1 cellular context compared by ENCODE assay signal in genomic region chr20:32784369-32785080, GRCh38.
TF ChIP-seq lines count a peak whose summit lies in the region.

No MANE protein-coding gene starts in this region.

TF ChIP-seq in GM23338, 12 proteins besides CTCF, POLR2A, EP300 and RAD21 (continued from another document):
- TF ChIP-seq, protein P1, sequence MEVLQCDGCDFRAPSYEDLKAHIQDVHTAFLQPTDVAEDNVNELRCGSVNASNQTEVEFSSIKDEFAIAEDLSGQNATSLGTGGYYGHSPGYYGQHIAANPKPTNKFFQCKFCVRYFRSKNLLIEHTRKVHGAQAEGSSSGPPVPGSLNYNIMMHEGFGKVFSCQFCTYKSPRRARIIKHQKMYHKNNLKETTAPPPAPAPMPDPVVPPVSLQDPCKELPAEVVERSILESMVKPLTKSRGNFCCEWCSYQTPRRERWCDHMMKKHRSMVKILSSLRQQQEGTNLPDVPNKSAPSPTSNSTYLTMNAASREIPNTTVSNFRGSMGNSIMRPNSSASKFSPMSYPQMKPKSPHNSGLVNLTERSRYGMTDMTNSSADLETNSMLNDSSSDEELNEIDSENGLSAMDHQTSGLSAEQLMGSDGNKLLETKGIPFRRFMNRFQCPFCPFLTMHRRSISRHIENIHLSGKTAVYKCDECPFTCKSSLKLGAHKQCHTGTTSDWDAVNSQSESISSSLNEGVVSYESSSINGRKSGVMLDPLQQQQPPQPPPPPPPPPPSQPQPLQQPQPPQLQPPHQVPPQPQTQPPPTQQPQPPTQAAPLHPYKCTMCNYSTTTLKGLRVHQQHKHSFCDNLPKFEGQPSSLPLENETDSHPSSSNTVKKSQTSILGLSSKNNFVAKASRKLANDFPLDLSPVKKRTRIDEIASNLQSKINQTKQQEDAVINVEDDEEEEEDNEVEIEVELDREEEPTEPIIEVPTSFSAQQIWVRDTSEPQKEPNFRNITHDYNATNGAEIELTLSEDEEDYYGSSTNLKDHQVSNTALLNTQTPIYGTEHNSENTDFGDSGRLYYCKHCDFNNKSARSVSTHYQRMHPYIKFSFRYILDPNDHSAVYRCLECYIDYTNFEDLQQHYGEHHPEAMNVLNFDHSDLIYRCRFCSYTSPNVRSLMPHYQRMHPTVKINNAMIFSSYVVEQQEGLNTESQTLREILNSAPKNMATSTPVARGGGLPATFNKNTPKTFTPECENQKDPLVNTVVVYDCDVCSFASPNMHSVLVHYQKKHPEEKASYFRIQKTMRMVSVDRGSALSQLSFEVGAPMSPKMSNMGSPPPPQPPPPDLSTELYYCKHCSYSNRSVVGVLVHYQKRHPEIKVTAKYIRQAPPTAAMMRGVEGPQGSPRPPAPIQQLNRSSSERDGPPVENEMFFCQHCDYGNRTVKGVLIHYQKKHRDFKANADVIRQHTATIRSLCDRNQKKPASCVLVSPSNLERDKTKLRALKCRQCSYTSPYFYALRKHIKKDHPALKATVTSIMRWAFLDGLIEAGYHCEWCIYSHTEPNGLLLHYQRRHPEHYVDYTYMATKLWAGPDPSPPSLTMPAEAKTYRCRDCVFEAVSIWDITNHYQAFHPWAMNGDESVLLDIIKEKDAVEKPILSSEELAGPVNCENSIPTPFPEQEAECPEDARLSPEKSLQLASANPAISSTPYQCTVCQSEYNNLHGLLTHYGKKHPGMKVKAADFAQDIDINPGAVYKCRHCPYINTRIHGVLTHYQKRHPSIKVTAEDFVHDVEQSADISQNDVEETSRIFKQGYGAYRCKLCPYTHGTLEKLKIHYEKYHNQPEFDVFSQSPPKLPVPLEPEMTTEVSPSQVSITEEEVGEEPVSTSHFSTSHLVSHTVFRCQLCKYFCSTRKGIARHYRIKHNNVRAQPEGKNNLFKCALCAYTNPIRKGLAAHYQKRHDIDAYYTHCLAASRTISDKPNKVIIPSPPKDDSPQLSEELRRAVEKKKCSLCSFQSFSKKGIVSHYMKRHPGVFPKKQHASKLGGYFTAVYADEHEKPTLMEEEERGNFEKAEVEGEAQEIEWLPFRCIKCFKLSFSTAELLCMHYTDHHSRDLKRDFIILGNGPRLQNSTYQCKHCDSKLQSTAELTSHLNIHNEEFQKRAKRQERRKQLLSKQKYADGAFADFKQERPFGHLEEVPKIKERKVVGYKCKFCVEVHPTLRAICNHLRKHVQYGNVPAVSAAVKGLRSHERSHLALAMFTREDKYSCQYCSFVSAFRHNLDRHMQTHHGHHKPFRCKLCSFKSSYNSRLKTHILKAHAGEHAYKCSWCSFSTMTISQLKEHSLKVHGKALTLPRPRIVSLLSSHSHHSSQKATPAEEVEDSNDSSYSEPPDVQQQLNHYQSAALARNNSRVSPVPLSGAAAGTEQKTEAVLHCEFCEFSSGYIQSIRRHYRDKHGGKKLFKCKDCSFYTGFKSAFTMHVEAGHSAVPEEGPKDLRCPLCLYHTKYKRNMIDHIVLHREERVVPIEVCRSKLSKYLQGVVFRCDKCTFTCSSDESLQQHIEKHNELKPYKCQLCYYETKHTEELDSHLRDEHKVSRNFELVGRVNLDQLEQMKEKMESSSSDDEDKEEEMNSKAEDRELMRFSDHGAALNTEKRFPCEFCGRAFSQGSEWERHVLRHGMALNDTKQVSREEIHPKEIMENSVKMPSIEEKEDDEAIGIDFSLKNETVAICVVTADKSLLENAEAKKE (CRISPR knock-in tag; IDR thresholded peaks at IDR 0.05): no peak
- no peak for TF ChIP-seq EZH2 (IDR thresholded peaks at IDR 0.05; ENCODE audit: low read depth, unreplicated experiment)
- no peak for TF ChIP-seq EZH2phosphoT487 (IDR thresholded peaks at IDR 0.05; ENCODE audit: unreplicated experiment)
- TF ChIP-seq NANOG (IDR thresholded peaks at IDR 0.05; ENCODE audit: borderline replicate concordance): no peak
- TF ChIP-seq CREB1 (CRISPR knock-in tag; IDR thresholded peaks at IDR 0.05; ENCODE audit: low read depth): no peak
- no peak for TF ChIP-seq ZNF331 (CRISPR knock-in tag; IDR thresholded peaks at IDR 0.05; ENCODE audit: low read depth)
- no peak for TF ChIP-seq STAT1 (IDR thresholded peaks at IDR 0.05; ENCODE audit: unreplicated experiment)
- no peak for TF ChIP-seq JUNB (IDR thresholded peaks at IDR 0.05; ENCODE audit: unreplicated experiment)
- TF ChIP-seq POLR2AphosphoS5 (IDR thresholded peaks at IDR 0.05; ENCODE audit: low read depth): no peak; the same call in none of the 2 replicates
- no peak for TF ChIP-seq REST (IDR thresholded peaks at IDR 0.05; ENCODE audit: unreplicated experiment)
